In genomic region chr3:27253831-27254230, GRCh38 we compare ENCODE assay signal across 8 cellular contexts.
A peak's percentile ranks its signal among the peaks of the same experiment; 100 is the strongest.
DNase-seq lines count a peak whose midpoint lies in the region; ATAC-seq, FAIRE-seq and TF ChIP-seq lines count a peak whose summit lies in the region.

No MANE protein-coding gene starts in this region.

- no peak for FAIRE-seq in kidney (lab: Jason Lieb, UNC)

- H3K36me3 ChIP-seq in H7 (replicated peaks; ENCODE audit: control insufficient read depth, insufficient read depth, low read length), result no peaks in the 10 kb centered on the region
- no peaks in the 10 kb centered on the region for H3K36me3 ChIP-seq in kidney (ENCODE audit: control insufficient read depth in 1 of 2, insufficient read depth in 2 of 2, low read length in 2 of 2)
- H3K36me3 ChIP-seq in suprapubic skin, result no peaks in the 10 kb centered on the region

- H3K4me3 ChIP-seq in H7 (ENCODE audit: insufficient read depth, low read depth, low read length), result no peak overlapping the region
- H3K4me3 ChIP-seq in kidney (ENCODE audit: low read length in 2 of 2), result no peak overlapping the region
- no peak overlapping the region for H3K4me3 ChIP-seq in suprapubic skin

- POLR2A ChIA-PET in activated naive CD8-positive, alpha-beta T cell treated with anti-CD3 and anti-CD28 coated beads, Interleukin-2, amount 10 ng/mL, durations not matched to agents 7 days and 5 days (lab: Charles Lee), result no interaction called here

- ATAC-seq in activated naive CD8-positive, alpha-beta T cell treated with anti-CD3 and anti-CD28 coated beads, Interleukin-2, amount 10 ng/mL, durations not matched to agents 7 days and 5 days (ENCODE audit: low read depth), result peak; percentile 75

- no peaks in the 10 kb centered on the region for H3K36me3 Mint-ChIP-seq in activated naive CD8-positive, alpha-beta T cell treated with anti-CD3 and anti-CD28 coated beads, Interleukin-2, amount 10 ng/mL, durations not matched to agents 7 days and 5 days

- no peak overlapping the region for H3K4me3 Mint-ChIP-seq in activated naive CD8-positive, alpha-beta T cell treated with anti-CD3 and anti-CD28 coated beads, Interleukin-2, amount 10 ng/mL, durations not matched to agents 7 days and 5 days

- no peaks in the 10 kb centered on the region for H3K4me1 ChIP-seq in kidney (ENCODE audit: control insufficient read depth in 1 of 2, insufficient read depth in 1 of 2, low read depth in 1 of 2, low read length in 2 of 2)
- H3K4me1 ChIP-seq in suprapubic skin, result no peaks in the 10 kb centered on the region

- peaks cover 7% of the 10 kb centered on the region for H3K27me3 Mint-ChIP-seq in activated naive CD8-positive, alpha-beta T cell treated with anti-CD3 and anti-CD28 coated beads, Interleukin-2, amount 10 ng/mL, durations not matched to agents 7 days and 5 days

- H3K4me1 Mint-ChIP-seq in activated naive CD8-positive, alpha-beta T cell treated with anti-CD3 and anti-CD28 coated beads, Interleukin-2, amount 10 ng/mL, durations not matched to agents 7 days and 5 days, result no peaks in the 10 kb centered on the region

- H3K9me3 Mint-ChIP-seq in activated naive CD8-positive, alpha-beta T cell treated with anti-CD3 and anti-CD28 coated beads, Interleukin-2, amount 10 ng/mL, durations not matched to agents 7 days and 5 days, result no peaks in the 10 kb centered on the region

- no peaks in the 10 kb centered on the region for H3K9me3 ChIP-seq in kidney (ENCODE audit: control insufficient read depth in 1 of 2, low read length in 2 of 2)
- no peaks in the 10 kb centered on the region for H3K9me3 ChIP-seq in suprapubic skin

- no peak overlapping the region for H3K9ac ChIP-seq in kidney (ENCODE audit: low read length in 2 of 2)

- peak; percentile 74 for TF ChIP-seq CTCF in 22Rv1 (IDR thresholded peaks at IDR 0.05)
- TF ChIP-seq CTCF in kidney (IDR thresholded peaks at IDR 0.05; ENCODE audit: borderline replicate concordance, extremely low read depth, insufficient read depth), result peak; percentile 47
- peak in 1 of 2 donors; percentile 16 for TF ChIP-seq CTCF in suprapubic skin (IDR thresholded peaks at IDR 0.05)

- WGBS in suprapubic skin, result 55% methylated on average over 7 of the region's 7 CpGs

- no peak overlapping the region for H3K27ac Mint-ChIP-seq in activated naive CD8-positive, alpha-beta T cell treated with anti-CD3 and anti-CD28 coated beads, Interleukin-2, amount 10 ng/mL, durations not matched to agents 7 days and 5 days

- no peak for TF ChIP-seq EP300 in suprapubic skin (IDR thresholded peaks at IDR 0.05)

- TF ChIP-seq POLR2A in suprapubic skin (IDR thresholded peaks at IDR 0.05), result no peak

- DNase-seq in ELF-1 (ENCODE audit: low read depth, low spot score), result peak; percentile 66
- peak; percentile 58 for DNase-seq in H7
- DNase-seq in LoVo (ENCODE audit: low spot score), result peak; percentile 49
- peak; percentile 29 for DNase-seq in activated naive CD8-positive, alpha-beta T cell treated with anti-CD3 and anti-CD28 coated beads, Interleukin-2, amount 10 ng/mL, durations not matched to agents 7 days and 5 days
- DNase-seq in kidney, result no peak
- DNase-seq in suprapubic skin (ENCODE audit: low spot score in 2 of 2), result no peak
- no peak for DNase-seq in effector CD8-positive, alpha-beta T cell (lab: John Stamatoyannopoulos, UW)

- H3K27me3 ChIP-seq in H7 (ENCODE audit: control insufficient read depth, insufficient read depth, low read length) (no peaks in the 10 kb centered on the region), suprapubic skin (no peaks in the 10 kb centered on the region)

- intact Hi-C loops in kidney (cut with DNase I), result no loop called here

- no peak overlapping the region for H3K27ac ChIP-seq in 22Rv1
- H3K27ac ChIP-seq in kidney (ENCODE audit: low read depth in 2 of 2, low read length in 2 of 2), result no peak overlapping the region
- H3K27ac ChIP-seq in suprapubic skin, result no peak overlapping the region

Comparison
In these comparisons a context has a peak if more than half of its experiments do, and no peak if none do; other contexts are left out.
1. DNase-seq: peak in ELF-1 (single experiment), H7 (single experiment), LoVo (single experiment) and activated naive CD8-positive, alpha-beta T cell treated with anti-CD3 and anti-CD28 coated beads, Interleukin-2, amount 10 ng/mL, durations not matched to agents 7 days and 5 days (single experiment); none in kidney (single experiment), suprapubic skin (0 of 2) and effector CD8-positive, alpha-beta T cell (single experiment).